Comparison of ENCODE assay signal across 8 cellular contexts in genomic region chr22:28882878-28883656, GRCh38. TPM values are rescaled to one million over a fixed set of nuclear protein-coding genes. Genes with fewer than 3 reads are reported as not detected.
DNase-seq lines count a peak whose midpoint lies in the region; ATAC-seq and TF ChIP-seq lines count a peak whose summit lies in the region.

Gene ZNRF3 (plus strand): TSS chr22:28883572. CDS start chr22:28883767, 195 bp downstream.

- H3K4me1 ChIP-seq in tibial nerve, result peaks cover 0 to 46% (median 16%) of the 10 kb centered on the region in 4 donors

- no peaks in the 10 kb centered on the region for H3K9me3 ChIP-seq in tibial nerve

- no peak for TF ChIP-seq CTCF in tibial nerve (IDR thresholded peaks at IDR 0.05)

- ATAC-seq in left cardiac atrium, result peak; percentile 95 to 98

- no peaks in the 10 kb centered on the region for H3K36me3 ChIP-seq in tibial nerve

- H3K27ac ChIP-seq in angular gyrus (ENCODE audit: low read depth, low read length), result peak within 1 kb of the TSS; percentile 48
- peak within 1 kb of the TSS; percentile 15 to 87 (median 64) for H3K27ac ChIP-seq in tibial nerve

- intact Hi-C loops in left cardiac atrium (cut with DNase I), result loop anchor here in 1 of 2 donors (10.0 kb wide), 1 partner anchor 152 kb away; no protein-coding TSS in a partner anchor
- intact Hi-C loops in posterior cingulate gyrus (cut with DNase I), result no loop called here

- no peaks in the 10 kb centered on the region for H3K27me3 ChIP-seq in tibial nerve

- TF ChIP-seq EP300 in tibial nerve (IDR thresholded peaks at IDR 0.05), result peak; percentile 12 to 58

- POLR2A ChIA-PET in HEK293T (lab: Yijun Ruan, JAX), result interaction anchor here (0.9 to 2.0 kb wide), 11 partner anchors 10 to 190 kb away, joined by 3 to 14 read pairs (median 4); partner anchors contain the start of genes KREMEN1 and XBP1

- TF ChIP-seq POLR2A in tibial nerve (IDR thresholded peaks at IDR 0.05), result peak in 1 of 2 donors; percentile 60

- CTCF ChIA-PET in HEK293T (lab: Yijun Ruan, JAX), result interaction anchor here (0.6 kb wide), 1 partner anchor 137 kb away, joined by 11 read pairs; no protein-coding TSS in a partner anchor

- WGBS in tibial nerve, 2 donors, result 1% methylated on average over 43 to 65 of the region's 85 CpGs

- peak; percentile 94 for DNase-seq in DMS 273 (lab: John Stamatoyannopoulos, UW; ENCODE audit: unreplicated experiment)
- peak; percentile 99 for DNase-seq in HEK293T (ENCODE audit: extremely low spot score)
- peak; percentile 88 for DNase-seq in NCI-H1436 (lab: John Stamatoyannopoulos, UW)
- peak; percentile 82 to 87 (median 84) for DNase-seq in T-helper 2 cell
- DNase-seq in left cardiac atrium, result peak; percentile 93
- DNase-seq in posterior cingulate gyrus, result peak; percentile 92 to 99 (median 96)
- peak; percentile 85 to 92 for DNase-seq in tibial nerve (ENCODE audit: low spot score in 2 of 2)

- peak within 1 kb of the TSS; percentile 55 to 83 (median 60) for H3K4me3 ChIP-seq in tibial nerve

TF ChIP-seq in HEK293T, 16 proteins besides CTCF, POLR2A, EP300 and RAD21:
- TF ChIP-seq PKNOX1 (IDR thresholded peaks at IDR 0.05) (no peak), SP1 (IDR thresholded peaks at IDR 0.05) (peak; percentile 58; the same call in 1 of the 2 replicates), L3MBTL2 (conservative IDR thresholded peaks at IDR 0.05) (peak; percentile 94), ZNF384 (IDR thresholded peaks at IDR 0.05) (no peak)

RNA-seq across cellular contexts. Expression of gene ZNRF3, which starts in this region (rescaled TPM):
- total RNA-seq in left cardiac atrium (1 to 10 TPM; 5.2 to 6.6 TPM), tibial nerve (10 to 100 TPM; 18.0 to 37.9 (median 23.5) TPM)

Comparison
In these comparisons a context has a peak if more than half of its experiments do, and no peak if none do; other contexts are left out.
1. Peak in every context shown above with its lines: DNase-seq, ATAC-seq, H3K4me3 ChIP-seq and H3K27ac ChIP-seq.